In the genomic region with DNA sequence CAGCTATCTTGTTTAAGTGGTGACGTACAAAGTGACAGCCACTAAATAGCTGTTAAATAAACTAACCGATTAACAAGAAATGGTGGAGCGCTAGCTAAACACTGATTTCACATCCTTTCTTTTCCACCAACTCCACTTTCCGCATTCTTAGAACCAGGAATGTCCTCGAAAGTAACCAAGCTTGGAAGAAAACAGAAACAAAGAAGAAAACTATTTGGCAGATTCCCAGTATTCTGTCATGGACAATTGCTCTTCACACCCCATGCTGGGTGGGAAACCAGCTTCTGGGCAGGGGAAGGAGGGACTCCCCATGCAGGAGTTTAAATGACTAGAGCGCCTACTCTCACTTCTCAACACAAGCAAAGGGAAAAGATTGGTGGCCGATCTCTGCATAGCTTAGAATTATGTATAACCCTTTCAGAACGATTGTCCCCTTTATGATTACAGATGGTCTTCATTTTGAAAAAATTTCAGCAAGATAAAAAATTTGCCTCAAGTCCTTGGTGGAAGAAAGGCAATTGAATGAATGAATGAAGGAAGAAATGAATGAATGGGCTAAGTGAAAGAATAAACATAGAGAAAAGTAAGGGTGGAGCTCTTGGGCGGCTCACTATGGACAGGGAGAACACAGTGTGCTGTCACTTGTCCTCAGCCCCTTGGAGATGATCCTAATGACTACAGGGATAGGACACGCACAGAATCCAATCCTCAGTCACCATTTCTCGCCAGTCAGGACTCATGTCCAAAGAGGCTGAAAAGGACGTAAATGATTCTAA, we compare ENCODE assay signal across 10 cellular contexts.
DNase-seq lines count a peak whose midpoint lies in the region; ATAC-seq and TF ChIP-seq lines count a peak whose summit lies in the region.
"Had no signal": no experiment of that assay in that cellular context is flagged by ENCODE, and none has a peak within 500 bp of the region (broad histone marks: within the 10 kb centered on the region; RNA-seq: fewer than 3 reads in every experiment).

No MANE protein-coding gene starts in this region.

- no peaks in the 10 kb centered on the region; the same call in 1 of the 2 replicates for H4K20me1 ChIP-seq in SU-DHL-6 (ENCODE audit: low read depth, low read length)

- H3K9me3 ChIP-seq in SU-DHL-6 (ENCODE audit: insufficient read depth, low read length) (no peaks in the 10 kb centered on the region), thoracic aorta (no peaks in the 10 kb centered on the region), right atrium auricular region (no peaks in the 10 kb centered on the region)
- H3K9me3 ChIP-seq: adrenal gland had no signal

- H3K9ac ChIP-seq in SU-DHL-6 (ENCODE audit: low read length): peak overlapping the region; percentile 66

- no peaks in the 10 kb centered on the region for H3K27me3 ChIP-seq in SU-DHL-6 (ENCODE audit: low read length)
- no peaks in the 10 kb centered on the region for H3K27me3 ChIP-seq in thoracic aorta (replicated peaks; ENCODE audit: insufficient read depth)
- no peaks in the 10 kb centered on the region for H3K27me3 ChIP-seq in right atrium auricular region
- H3K27me3 ChIP-seq: adrenal gland had no signal

- TF ChIP-seq CTCF in SU-DHL-6 (IDR thresholded peaks at IDR 0.05; ENCODE audit: insufficient read depth, low read length, poor library complexity, severe bottlenecking) (no peak), thoracic aorta (IDR thresholded peaks at IDR 0.05) (no peak), right atrium auricular region (IDR thresholded peaks at IDR 0.05) (no peak)

- ATAC-seq in thoracic aorta (ENCODE audit: insufficient number of reproducible peaks, low FRiP score, low read depth) (no peak), GM18907 (IDR thresholded peaks at IDR 0.05; ENCODE audit: unreplicated experiment) (no peak)

- peaks cover 5 to 16% of the 10 kb centered on the region in 2 donors for H3K4me1 ChIP-seq in thoracic aorta (ENCODE audit: control insufficient read depth in 1 of 2, low read depth in 2 of 2)
- no peaks in the 10 kb centered on the region for H3K4me1 ChIP-seq in right atrium auricular region
- H3K4me1 ChIP-seq: adrenal gland had no signal

- no peaks in the 10 kb centered on the region for H3K27me3 Mint-ChIP-seq in activated T-cell treated with anti-CD3 and anti-CD28 coated beads, Interleukin-2, amount 50 U/mL, for 24 hours

- peak overlapping the region; percentile 83 for H3K4me2 ChIP-seq in SU-DHL-6 (ENCODE audit: low read depth, low read length, poor library complexity, severe bottlenecking)

- H3K27ac Mint-ChIP-seq in activated T-cell treated with anti-CD3 and anti-CD28 coated beads, Interleukin-2, amount 50 U/mL, for 24 hours: peak overlapping the region; percentile 95

- no peak for DNase-seq in activated T-cell treated with anti-CD3 and anti-CD28 coated beads, Interleukin-2, amount 50 U/mL, for 24 hours
- DNase-seq in activated T-cell treated with anti-CD3 and anti-CD28 coated beads for 4 hours: no peak
- DNase-seq in kidney tubule cell (ENCODE audit: low spot score): peak; percentile 94
- no peak for DNase-seq in thoracic aorta (ENCODE audit: low spot score)
- no peak for DNase-seq in right atrium auricular region (ENCODE audit: low spot score)
- DNase-seq in NCI-H1417 treated with DMSO at 0.1 percent for 48 hours (lab: John Stamatoyannopoulos, UW): no peak
- DNase-seq: NCI-H1105 had no signal

- H3K4me1 Mint-ChIP-seq in activated T-cell treated with anti-CD3 and anti-CD28 coated beads, Interleukin-2, amount 50 U/mL, for 24 hours (ENCODE audit: low read depth): peaks cover 70% of the 10 kb centered on the region

- H3K36me3 ChIP-seq in SU-DHL-6 (ENCODE audit: low read length): peaks cover 18% of the 10 kb centered on the region
- H3K36me3 ChIP-seq in thoracic aorta: no peaks in the 10 kb centered on the region
- no peaks in the 10 kb centered on the region for H3K36me3 ChIP-seq in right atrium auricular region
- H3K36me3 ChIP-seq: adrenal gland had no signal

- peaks cover 3% of the 10 kb centered on the region for H3K9me3 Mint-ChIP-seq in activated T-cell treated with anti-CD3 and anti-CD28 coated beads, Interleukin-2, amount 50 U/mL, for 24 hours

- H3K79me2 ChIP-seq in SU-DHL-6 (ENCODE audit: insufficient read depth, low read length): peaks cover 59% of the 10 kb centered on the region

- peak overlapping the region; percentile 64 for H3K4me3 ChIP-seq in SU-DHL-6 (ENCODE audit: insufficient read depth, low read length, poor library complexity, severe bottlenecking)
- peak overlapping the region; percentile 31 for H3K4me3 ChIP-seq in thoracic aorta
- H3K4me3 ChIP-seq in right atrium auricular region: no peak overlapping the region

- peak overlapping the region; percentile 85 for H3K4me3 Mint-ChIP-seq in activated T-cell treated with anti-CD3 and anti-CD28 coated beads, Interleukin-2, amount 50 U/mL, for 24 hours

- peak overlapping the region; percentile 74 for H3K27ac ChIP-seq in SU-DHL-6 (ENCODE audit: low read depth, low read length)
- H3K27ac ChIP-seq in thoracic aorta: no peak overlapping the region
- H3K27ac ChIP-seq in right atrium auricular region: no peak overlapping the region

- H3K36me3 Mint-ChIP-seq in activated T-cell treated with anti-CD3 and anti-CD28 coated beads, Interleukin-2, amount 50 U/mL, for 24 hours (ENCODE audit: low read depth): peaks cover 41% of the 10 kb centered on the region

- H2AFZ ChIP-seq in SU-DHL-6 (ENCODE audit: low read depth, low read length, severe bottlenecking): peak overlapping the region; percentile 51

- H3F3A ChIP-seq in SU-DHL-6 (ENCODE audit: insufficient read depth): no peaks in the 10 kb centered on the region

- no peaks in the 10 kb centered on the region for H3K9me2 ChIP-seq in SU-DHL-6 (replicated peaks; ENCODE audit: insufficient read depth, low read length)

Comparison
In these comparisons a context has a peak if more than half of its experiments do, and no peak if none do; other contexts are left out.
1. H3K4me3 ChIP-seq: peak in SU-DHL-6 (single experiment) and thoracic aorta (single experiment); none in right atrium auricular region (0 of 2).